1 cellular context compared by ENCODE assay signal in the genomic region with DNA sequence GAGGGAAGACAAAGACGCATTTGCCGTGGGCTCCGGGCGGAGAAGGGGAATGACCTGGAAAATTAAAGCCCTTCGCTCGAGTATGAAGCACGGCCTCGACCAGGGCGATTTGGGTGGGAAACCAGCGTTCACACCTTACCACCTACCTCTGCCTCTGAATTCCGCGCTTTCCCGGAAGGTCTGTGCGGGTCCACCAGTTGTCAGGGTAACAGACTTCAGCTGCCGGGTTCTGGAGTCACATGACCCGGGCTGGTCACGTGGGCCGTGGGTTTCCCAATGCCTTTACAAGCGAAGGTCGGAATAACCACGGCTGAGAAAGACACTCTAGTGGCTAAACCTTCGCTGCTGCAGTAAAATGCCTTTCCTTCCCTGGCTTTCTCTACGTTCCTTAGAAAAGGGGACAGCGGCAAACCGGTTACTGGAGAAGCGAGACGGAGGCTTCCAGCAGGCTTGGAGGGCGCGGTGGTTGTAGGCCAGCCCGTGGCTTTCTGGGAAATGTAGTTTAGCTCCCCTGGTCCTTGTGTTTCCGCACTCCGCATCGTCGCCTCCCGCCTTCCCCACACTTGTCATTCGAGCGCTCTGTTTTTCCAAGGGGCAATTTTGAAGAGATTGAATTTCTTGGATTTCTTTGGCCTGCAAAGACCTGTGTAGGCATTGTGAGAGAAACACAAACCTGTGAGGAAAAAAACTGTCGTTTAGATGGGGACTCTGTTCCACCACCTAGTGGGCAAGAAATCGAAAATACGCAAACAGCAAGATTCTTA.
TF ChIP-seq lines count a peak whose summit lies in the region.

A gene with protein sequence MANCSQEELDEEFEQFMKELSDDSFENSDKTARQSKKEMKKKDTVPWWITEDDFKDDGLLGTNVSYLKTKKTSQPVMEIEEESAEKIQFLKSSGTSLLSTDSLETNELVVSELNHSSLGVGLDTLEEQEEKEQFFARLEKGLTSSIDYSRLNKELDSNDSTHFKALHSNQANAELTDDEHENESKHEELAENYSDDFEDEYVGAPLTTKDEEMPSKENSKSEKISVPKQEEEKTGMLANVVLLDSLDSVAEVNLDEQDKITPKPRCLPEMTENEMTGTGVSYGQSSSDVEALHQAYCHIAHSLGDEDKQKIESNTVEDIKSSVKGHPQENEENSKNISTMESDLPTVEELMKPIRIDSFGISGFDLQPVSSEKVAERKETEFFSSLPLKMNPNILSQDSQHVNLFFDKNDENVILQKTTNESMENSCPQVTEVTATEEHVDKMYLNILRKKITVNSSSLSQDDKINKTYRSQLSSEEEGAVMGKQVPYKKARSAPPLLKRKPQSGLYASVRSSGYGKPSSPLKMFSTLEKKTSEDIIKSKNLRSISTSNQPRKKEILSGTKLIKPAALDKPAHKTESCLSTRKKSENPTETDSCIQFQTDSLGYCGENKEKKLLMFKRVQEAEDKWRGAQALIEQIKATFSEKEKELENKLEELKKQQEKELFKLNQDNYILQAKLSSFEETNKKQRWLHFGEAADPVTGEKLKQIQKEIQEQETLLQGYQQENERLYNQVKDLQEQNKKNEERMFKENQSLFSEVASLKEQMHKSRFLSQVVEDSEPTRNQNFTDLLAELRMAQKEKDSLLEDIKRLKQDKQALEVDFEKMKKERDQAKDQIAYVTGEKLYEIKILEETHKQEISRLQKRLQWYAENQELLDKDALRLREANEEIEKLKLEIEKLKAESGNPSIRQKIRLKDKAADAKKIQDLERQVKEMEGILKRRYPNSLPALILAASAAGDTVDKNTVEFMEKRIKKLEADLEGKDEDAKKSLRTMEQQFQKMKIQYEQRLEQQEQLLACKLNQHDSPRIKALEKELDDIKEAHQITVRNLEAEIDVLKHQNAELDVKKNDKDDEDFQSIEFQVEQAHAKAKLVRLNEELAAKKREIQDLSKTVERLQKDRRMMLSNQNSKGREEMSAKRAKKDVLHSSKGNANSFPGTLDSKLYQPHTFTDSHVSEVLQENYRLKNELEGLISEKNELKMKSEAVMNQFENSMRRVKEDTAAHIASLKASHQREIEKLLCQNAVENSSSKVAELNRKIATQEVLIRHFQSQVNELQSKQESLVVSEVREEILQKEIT (N-terminal part only) (minus strand): TSS at position 210 of the 764 bp plus-strand sequence. CDS start 1,250 bp downstream, outside the sequence.

TF ChIP-seq in GM12878, 131 proteins besides CTCF, POLR2A, EP300 and RAD21 (continued from another document):
- TF ChIP-seq, protein P1, sequence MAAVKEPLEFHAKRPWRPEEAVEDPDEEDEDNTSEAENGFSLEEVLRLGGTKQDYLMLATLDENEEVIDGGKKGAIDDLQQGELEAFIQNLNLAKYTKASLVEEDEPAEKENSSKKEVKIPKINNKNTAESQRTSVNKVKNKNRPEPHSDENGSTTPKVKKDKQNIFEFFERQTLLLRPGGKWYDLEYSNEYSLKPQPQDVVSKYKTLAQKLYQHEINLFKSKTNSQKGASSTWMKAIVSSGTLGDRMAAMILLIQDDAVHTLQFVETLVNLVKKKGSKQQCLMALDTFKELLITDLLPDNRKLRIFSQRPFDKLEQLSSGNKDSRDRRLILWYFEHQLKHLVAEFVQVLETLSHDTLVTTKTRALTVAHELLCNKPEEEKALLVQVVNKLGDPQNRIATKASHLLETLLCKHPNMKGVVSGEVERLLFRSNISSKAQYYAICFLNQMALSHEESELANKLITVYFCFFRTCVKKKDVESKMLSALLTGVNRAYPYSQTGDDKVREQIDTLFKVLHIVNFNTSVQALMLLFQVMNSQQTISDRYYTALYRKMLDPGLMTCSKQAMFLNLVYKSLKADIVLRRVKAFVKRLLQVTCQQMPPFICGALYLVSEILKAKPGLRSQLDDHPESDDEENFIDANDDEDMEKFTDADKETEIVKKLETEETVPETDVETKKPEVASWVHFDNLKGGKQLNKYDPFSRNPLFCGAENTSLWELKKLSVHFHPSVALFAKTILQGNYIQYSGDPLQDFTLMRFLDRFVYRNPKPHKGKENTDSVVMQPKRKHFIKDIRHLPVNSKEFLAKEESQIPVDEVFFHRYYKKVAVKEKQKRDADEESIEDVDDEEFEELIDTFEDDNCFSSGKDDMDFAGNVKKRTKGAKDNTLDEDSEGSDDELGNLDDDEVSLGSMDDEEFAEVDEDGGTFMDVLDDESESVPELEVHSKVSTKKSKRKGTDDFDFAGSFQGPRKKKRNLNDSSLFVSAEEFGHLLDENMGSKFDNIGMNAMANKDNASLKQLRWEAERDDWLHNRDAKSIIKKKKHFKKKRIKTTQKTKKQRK (IDR thresholded peaks at IDR 0.05; ENCODE audit: low read depth, low read length) = no peak
- TF ChIP-seq, protein P2, sequence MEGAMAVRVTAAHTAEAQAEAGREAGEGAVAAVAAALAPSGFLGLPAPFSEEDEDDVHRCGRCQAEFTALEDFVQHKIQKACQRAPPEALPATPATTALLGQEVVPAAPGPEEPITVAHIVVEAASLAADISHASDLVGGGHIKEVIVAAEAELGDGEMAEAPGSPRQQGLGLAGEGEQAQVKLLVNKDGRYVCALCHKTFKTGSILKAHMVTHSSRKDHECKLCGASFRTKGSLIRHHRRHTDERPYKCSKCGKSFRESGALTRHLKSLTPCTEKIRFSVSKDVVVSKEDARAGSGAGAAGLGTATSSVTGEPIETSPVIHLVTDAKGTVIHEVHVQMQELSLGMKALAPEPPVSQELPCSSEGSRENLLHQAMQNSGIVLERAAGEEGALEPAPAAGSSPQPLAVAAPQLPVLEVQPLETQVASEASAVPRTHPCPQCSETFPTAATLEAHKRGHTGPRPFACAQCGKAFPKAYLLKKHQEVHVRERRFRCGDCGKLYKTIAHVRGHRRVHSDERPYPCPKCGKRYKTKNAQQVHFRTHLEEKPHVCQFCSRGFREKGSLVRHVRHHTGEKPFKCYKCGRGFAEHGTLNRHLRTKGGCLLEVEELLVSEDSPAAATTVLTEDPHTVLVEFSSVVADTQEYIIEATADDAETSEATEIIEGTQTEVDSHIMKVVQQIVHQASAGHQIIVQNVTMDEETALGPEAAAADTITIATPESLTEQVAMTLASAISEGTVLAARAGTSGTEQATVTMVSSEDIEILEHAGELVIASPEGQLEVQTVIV (IDR thresholded peaks at IDR 0.05; ENCODE audit: borderline replicate concordance, partially characterized antibody) = peak; percentile 72
- TF ChIP-seq RELA (IDR thresholded peaks at IDR 0.05; ENCODE audit: borderline replicate concordance, partially characterized antibody) = peak; percentile 85
